In the genomic region with DNA sequence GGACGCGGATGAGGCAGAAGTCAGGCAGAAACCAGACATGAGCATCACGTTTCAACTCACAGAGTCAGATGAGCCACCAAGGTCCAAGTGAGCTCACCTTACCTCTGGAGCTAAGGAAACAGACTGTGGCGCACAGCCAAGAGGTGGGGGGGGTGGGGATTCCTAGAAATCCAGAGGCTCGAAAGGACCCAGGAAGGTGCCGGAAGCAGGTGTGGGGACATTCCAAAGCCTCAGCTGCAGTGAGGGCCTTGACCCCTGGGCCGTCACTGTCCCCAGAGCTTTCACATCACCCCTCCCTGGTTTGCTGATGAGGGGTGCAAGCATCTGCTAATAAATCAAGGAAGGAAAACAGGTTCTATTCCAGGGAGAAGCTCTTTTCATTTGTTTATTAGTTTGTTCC, we compare ENCODE assay signal across 25 cellular contexts. TPM values are rescaled to one million over a fixed set of nuclear protein-coding genes. Genes with fewer than 3 reads are reported as not detected.
"Had no signal": no experiment of that assay in that cellular context is flagged by ENCODE, and none has a peak within 500 bp of the region (broad histone marks: within the 10 kb centered on the region; RNA-seq: fewer than 3 reads in every experiment).

No MANE protein-coding gene starts in this region.

- H3K36me3 ChIP-seq: SJSA1 had no signal

- H3K27ac ChIP-seq: SJSA1 had no signal

- H3K4me2 ChIP-seq: SK-N-SH had no signal

- H3K4me1 ChIP-seq: SJSA1 had no signal

- H3K27me3 ChIP-seq: SJSA1 had no signal

- H3K4me3 ChIP-seq: SJSA1 had no signal

- H3K9ac ChIP-seq: SK-N-SH had no signal

- DNase-seq: KBM-7, MV-4-11, NCI-H1048, NCI-H1105, NCI-H1417, NCI-H1436 treated with DMSO at 0.1 percent for 48 hours, NCI-H1694, NCI-H187 treated with DMSO at 0.1 percent for 48 hours, NCI-H2029 treated with DMSO at 0.1 percent for 48 hours, NCI-H2171, NCI-H226, NCI-H446, NCI-H510A, NCI-H524 treated with DMSO at 0.1 percent for 48 hours, NCI-H69, NCI-H774, Right ventricle myocardium superior, RPMI8226, SIG-M5, SK-N-SH had no signal

- H3K9me3 ChIP-seq: SJSA1, SK-N-SH had no signal

- FAIRE-seq: RCC 7860 had no signal

RNA-seq across cellular contexts. Expression of gene RCVRN, which starts 29.3 kb away (rescaled TPM):
- total RNA-seq: HT-29, LHCN-M2, MCF 10A, Right ventricle myocardium superior had no signal
- polyA plus RNA-seq: SK-N-SH had no signal
